Comparison of ENCODE assay signal across 12 cellular contexts in genomic region chr9:136534396-136534795, GRCh38. TPM values are rescaled to one million over a fixed set of nuclear protein-coding genes. Genes with fewer than 3 reads are reported as not detected.
DNase-seq lines count a peak whose midpoint lies in the region; ATAC-seq and TF ChIP-seq lines count a peak whose summit lies in the region.
"Had no signal": no experiment of that assay in that cellular context is flagged by ENCODE, and none has a peak within 500 bp of the region (broad histone marks: within the 10 kb centered on the region; RNA-seq: fewer than 3 reads in every experiment).

No MANE protein-coding gene starts in this region.

- no peaks in the 10 kb centered on the region for H3K9me3 Mint-ChIP-seq in activated CD4-positive, alpha-beta T cell treated with anti-CD3 and anti-CD28 coated beads for 36 hours (ENCODE audit: low read depth)
- no peaks in the 10 kb centered on the region for H3K9me3 Mint-ChIP-seq in activated B cell treated with CpG ODN at 0.5 μM for 24 hours

- ATAC-seq in activated CD4-positive, alpha-beta T cell treated with anti-CD3 and anti-CD28 coated beads for 36 hours, result no peak
- ATAC-seq in activated B cell treated with CpG ODN at 0.5 μM for 24 hours (ENCODE audit: low read depth) (no peak), aorta (ENCODE audit: low FRiP score) (no peak)

- H3K4me1 Mint-ChIP-seq in activated CD4-positive, alpha-beta T cell treated with anti-CD3 and anti-CD28 coated beads for 36 hours, result peaks cover 63% of the 10 kb centered on the region
- peaks cover 82% of the 10 kb centered on the region for H3K4me1 Mint-ChIP-seq in activated B cell treated with CpG ODN at 0.5 μM for 24 hours

- TF ChIP-seq POLR2A in esophagus muscularis mucosa (IDR thresholded peaks at IDR 0.05; ENCODE audit: low read depth) (no peak), uterus (IDR thresholded peaks at IDR 0.05) (no peak)

- CTCF ChIA-PET in activated CD4-positive, alpha-beta T cell treated with anti-CD3 and anti-CD28 coated beads for 36 hours (lab: Charles Lee), result interaction anchor here (0.7 to 1.1 kb wide), 2 partner anchors 9 to 17 kb away, joined by 3 read pairs; no protein-coding TSS in a partner anchor
- CTCF ChIA-PET in activated B cell treated with CpG ODN at 0.5 μM for 24 hours (lab: Charles Lee), result interaction anchor here (0.7 kb wide), 1 partner anchor 50 kb away, joined by 3 read pairs; no protein-coding TSS in a partner anchor

- DNase-seq in activated CD4-positive, alpha-beta T cell treated with anti-CD3 and anti-CD28 coated beads for 36 hours, result no peak
- no peak for DNase-seq in activated CD4-positive, alpha-beta T cell treated with anti-CD3 and anti-CD28 coated beads, Interleukin-2, amount 50 U/mL, for 48 hours
- DNase-seq in activated B cell treated with CpG ODN at 0.5 μM for 24 hours (no peak), esophagus muscularis mucosa (ENCODE audit: extremely low spot score) (no peak), aorta (no peak), uterus (no peak), nucleus accumbens (lab: John Stamatoyannopoulos, UW) (no peak)
- DNase-seq: cerebellar nuclear complex, NCI-H146, NCI-H526 treated with DMSO at 0.1 percent for 48 hours had no signal

- 76% methylated on average over 15 of the region's 16 CpGs for WGBS in esophagus muscularis mucosa
- 83 to 84% methylated on average over 16 of the region's 16 CpGs for WGBS in aorta, 2 donors

- peak overlapping the region in 3 of 4 donors; percentile 27 to 79 (median 35) for H3K27ac ChIP-seq in esophagus muscularis mucosa (replicated peaks in 1 of 4)
- H3K27ac ChIP-seq in skin epidermis, result peak overlapping the region in 19 of 21 experiments; percentile 5 to 92 (median 76)
- H3K27ac ChIP-seq in aorta (ENCODE audit: low read depth in 1 of 2, low read length in 2 of 2), result no peak overlapping the region
- no peak overlapping the region for H3K27ac ChIP-seq in uterus
- H3K27ac ChIP-seq: thoracic aorta had no signal

- H3K27me3 ChIP-seq in esophagus muscularis mucosa (no peaks in the 10 kb centered on the region), aorta (ENCODE audit: control insufficient read depth in 1 of 2, insufficient read depth in 2 of 2, low read length in 1 of 2) (no peaks in the 10 kb centered on the region), uterus (no peaks in the 10 kb centered on the region)

- H3K27ac Mint-ChIP-seq in activated CD4-positive, alpha-beta T cell treated with anti-CD3 and anti-CD28 coated beads for 36 hours, result peak overlapping the region; percentile 82
- H3K27ac Mint-ChIP-seq in activated B cell treated with CpG ODN at 0.5 μM for 24 hours, result no peak overlapping the region

- peaks cover 0 to 34% (median 24%) of the 10 kb centered on the region in 4 donors for H3K36me3 ChIP-seq in esophagus muscularis mucosa
- H3K36me3 ChIP-seq in aorta (ENCODE audit: control insufficient read depth in 1 of 2, insufficient read depth in 2 of 2, low read length in 1 of 2), result no peaks in the 10 kb centered on the region
- H3K36me3 ChIP-seq in uterus, result no peaks in the 10 kb centered on the region

- H3K9me3 ChIP-seq in esophagus muscularis mucosa, result no peaks in the 10 kb centered on the region
- no peaks in the 10 kb centered on the region for H3K9me3 ChIP-seq in aorta (ENCODE audit: control insufficient read depth, low read length)
- H3K9me3 ChIP-seq in uterus, result no peaks in the 10 kb centered on the region
- H3K9me3 ChIP-seq: thoracic aorta had no signal

- TF ChIP-seq EP300 in esophagus muscularis mucosa (IDR thresholded peaks at IDR 0.05), result no peak

- H3K27me3 Mint-ChIP-seq in activated CD4-positive, alpha-beta T cell treated with anti-CD3 and anti-CD28 coated beads for 36 hours, result no peaks in the 10 kb centered on the region
- no peaks in the 10 kb centered on the region for H3K27me3 Mint-ChIP-seq in activated B cell treated with CpG ODN at 0.5 μM for 24 hours

- peak overlapping the region; percentile 59 for H3K4me3 Mint-ChIP-seq in activated CD4-positive, alpha-beta T cell treated with anti-CD3 and anti-CD28 coated beads for 36 hours
- peak overlapping the region; percentile 1 for H3K4me3 Mint-ChIP-seq in activated B cell treated with CpG ODN at 0.5 μM for 24 hours

- H3K4me3 ChIP-seq in esophagus muscularis mucosa (no peak overlapping the region), skin epidermis (no peak overlapping the region), aorta (ENCODE audit: low read length in 2 of 2) (no peak overlapping the region), uterus (no peak overlapping the region)
- H3K4me3 ChIP-seq: thoracic aorta had no signal

- intact Hi-C loops in activated CD4-positive, alpha-beta T cell treated with anti-CD3 and anti-CD28 coated beads for 36 hours (cut with DNase I, micrococcal nuclease), result loop anchor here in 1 of 2 experiments (5.0 kb wide), 2 partner anchors 422 to 627 kb away; partner anchors contain the start of gene CAMSAP1
- intact Hi-C loops in activated B cell treated with CpG ODN at 0.5 μM for 24 hours (cut with micrococcal nuclease) (no loop called here), esophagus muscularis mucosa (cut with DNase I) (no loop called here), aorta (cut with DNase I) (no loop called here), uterus (cut with DNase I; ENCODE audit: low total_unique reads) (no loop called here)

- POLR2A ChIA-PET in activated CD4-positive, alpha-beta T cell treated with anti-CD3 and anti-CD28 coated beads for 36 hours (lab: Charles Lee), result interaction anchor here (1.2 kb wide), 1 partner anchor 12 kb away, joined by 3 read pairs; no protein-coding TSS in a partner anchor
- POLR2A ChIA-PET in activated B cell treated with CpG ODN at 0.5 μM for 24 hours (lab: Charles Lee), result interaction anchor here (0.9 kb wide), 1 partner anchor 85 kb away, joined by 3 read pairs; no protein-coding TSS in a partner anchor

- H3K36me3 Mint-ChIP-seq in activated CD4-positive, alpha-beta T cell treated with anti-CD3 and anti-CD28 coated beads for 36 hours (ENCODE audit: low read depth), result peaks cover 27% of the 10 kb centered on the region
- peaks cover 2% of the 10 kb centered on the region for H3K36me3 Mint-ChIP-seq in activated B cell treated with CpG ODN at 0.5 μM for 24 hours (ENCODE audit: low read depth)

- TF ChIP-seq CTCF in activated B cell treated with CpG ODN at 0.5 μM for 24 hours (IDR thresholded peaks at IDR 0.05), result no peak
- TF ChIP-seq CTCF in esophagus muscularis mucosa (IDR thresholded peaks at IDR 0.05), result no peak
- TF ChIP-seq CTCF in uterus (IDR thresholded peaks at IDR 0.05), result no peak

- H3K4me1 ChIP-seq in esophagus muscularis mucosa (peaks cover 87 to 98% (median 93%) of the 10 kb centered on the region in 4 donors), aorta (ENCODE audit: control insufficient read depth in 1 of 2, insufficient read depth in 2 of 2, low read length in 2 of 2) (no peaks in the 10 kb centered on the region), uterus (peaks cover 0 to 23% of the 10 kb centered on the region in 2 donors)

RNA-seq across cellular contexts. Expression of gene NOTCH1, which starts 11.5 kb away (rescaled TPM):
- 10 to 100 TPM; 70.0 to 79.4 TPM for total RNA-seq in activated CD4-positive, alpha-beta T cell treated with anti-CD3 and anti-CD28 coated beads for 36 hours
- total RNA-seq in activated B cell treated with CpG ODN at 0.5 μM for 24 hours (24.9 and 26.6 TPM in 2 replicates), esophagus muscularis mucosa (10 to 100 TPM; 48.6 to 90.6 (median 58.8) TPM), aorta (10 to 100 TPM; 47.4 to 81.6 TPM), uterus (100 to 1,000 TPM in 1 of 4 donors, 10 to 100 TPM in 3; 19.7 to 109 (median 35.6) TPM)
- 1 to 10 TPM; 3.1 to 8.5 TPM for polyA plus RNA-seq in aorta

RNA-seq across cellular contexts. Expression of gene SEC16A, which starts 51.6 kb away (rescaled TPM):
- 10 to 100 TPM; 62.7 TPM for total RNA-seq in activated CD4-positive, alpha-beta T cell treated with anti-CD3 and anti-CD28 coated beads for 36 hours
- total RNA-seq in activated B cell treated with CpG ODN at 0.5 μM for 24 hours, result 74.0 and 78.8 TPM in 2 replicates
- 10 to 100 TPM; 43.2 to 62.3 (median 51.3) TPM for total RNA-seq in esophagus muscularis mucosa
- total RNA-seq in aorta, result 10 to 100 TPM; 57.1 to 59.1 TPM
- polyA plus RNA-seq in aorta, result 10 to 100 TPM; 11.1 to 61.0 TPM
- 10 to 100 TPM; 18.8 to 73.2 (median 35.1) TPM for total RNA-seq in uterus

Comparison
In these comparisons a context has a peak if more than half of its experiments do, and no peak if none do; other contexts are left out.
1. H3K27ac ChIP-seq: peak in esophagus muscularis mucosa (3 of 4) and skin epidermis (19 of 21); none in aorta (0 of 2) and uterus (0 of 2).